In genomic region chr3:169421182-169421581, GRCh38 we compare ENCODE assay signal across 1 cellular context.
TF ChIP-seq lines count a peak whose summit lies in the region.

No MANE protein-coding gene starts in this region.

TF ChIP-seq in endothelial cell of umbilical vein, 7 proteins besides CTCF, POLR2A, EP300 and RAD21 (continued from another document):
- TF ChIP-seq MAX (IDR thresholded peaks at IDR 0.05; ENCODE audit: insufficient read depth, insufficient read length) (no peak), POLR2AphosphoS5 (IDR thresholded peaks at IDR 0.05; ENCODE audit: insufficient read depth, low read depth, low read length) (no peak), GATA2 (IDR thresholded peaks at IDR 0.05; ENCODE audit: insufficient read depth, insufficient read length, low read depth, low read length) (no peak)
